Comparison of ENCODE assay signal across 25 cellular contexts in the genomic region with DNA sequence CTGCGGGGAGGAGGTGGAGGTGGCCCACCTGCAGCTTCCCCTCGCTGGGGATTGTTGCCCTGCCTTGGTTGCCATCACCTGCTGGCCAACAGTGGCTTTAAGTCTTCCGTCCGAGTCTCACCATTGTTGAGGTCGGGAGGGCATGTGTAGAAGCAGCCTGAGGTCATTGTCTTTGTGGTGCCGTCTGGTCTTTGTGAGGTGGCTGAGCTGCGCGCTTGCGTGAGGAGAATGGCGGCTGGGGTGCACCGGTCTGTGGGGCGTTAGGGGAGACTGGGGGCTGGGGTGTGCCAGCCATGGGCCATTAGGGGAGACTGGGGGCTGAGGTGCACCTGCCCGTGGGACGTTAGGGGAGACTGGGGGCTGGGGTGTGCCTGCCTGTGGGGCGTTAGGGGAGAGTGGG. TPM values are rescaled to one million over a fixed set of nuclear protein-coding genes. Genes with fewer than 3 reads are reported as not detected.
"Had no signal": no experiment of that assay in that cellular context is flagged by ENCODE, and none has a peak within 500 bp of the region (broad histone marks: within the 10 kb centered on the region; RNA-seq: fewer than 3 reads in every experiment).

No MANE protein-coding gene starts in this region.

- H3K9me3 ChIP-seq: colonic mucosa, pancreas, prostate gland, suprapubic skin, thyroid gland had no signal

- H3K27me3 Mint-ChIP-seq: naive thymus-derived CD4-positive, alpha-beta T cell; type B pancreatic cell had no signal

- H3K27ac Mint-ChIP-seq: naive thymus-derived CD4-positive, alpha-beta T cell; nephron progenitor cell; type B pancreatic cell had no signal

- ATAC-seq: naive thymus-derived CD4-positive, alpha-beta T cell; pancreas; sciatic nerve; stimulated activated naive CD8-positive, alpha-beta T cell treated with anti-CD3 and anti-CD28 coated beads, Interleukin-15, Interleukin-2, amounts not matched to agents 100 U/mL and 50 U/mL, for 24 hours had no signal

- H3K4me3 Mint-ChIP-seq: naive thymus-derived CD4-positive, alpha-beta T cell; nephron progenitor cell; type B pancreatic cell had no signal

- H3K4me1 ChIP-seq: colonic mucosa, pancreas, prostate gland, thyroid gland had no signal

- H3K4me3 ChIP-seq: colonic mucosa, hepatocyte, lung, pancreas, prostate gland, suprapubic skin, thyroid gland had no signal

- H3K27me3 ChIP-seq: colonic mucosa, hepatocyte, pancreas, suprapubic skin, thyroid gland had no signal

- H3K27ac ChIP-seq: colonic mucosa, hepatocyte, pancreas, suprapubic skin, thyroid gland had no signal

- H3K36me3 ChIP-seq: colonic mucosa, pancreas, prostate gland, thyroid gland had no signal

- H3K4me1 Mint-ChIP-seq: nephron progenitor cell had no signal

- DNase-seq: colonic mucosa; effector CD4-positive, alpha-beta T cell; foreskin melanocyte; head of caudate nucleus; kidney; left cardiac atrium; left ventricle myocardium superior; naive thymus-derived CD4-positive, alpha-beta T cell; nephron progenitor cell; nucleus accumbens; stimulated activated CD4-positive, alpha-beta T cell treated with anti-CD3 and anti-CD28 coated beads, Interleukin-2, amount 100 ng/mL, for 24 hours; stimulated activated CD4-positive, alpha-beta T cell treated with anti-CD3 and anti-CD28 coated beads, Interleukin-4, amount 100 ng/mL, for 4 hours; stimulated activated naive CD8-positive, alpha-beta T cell treated with anti-CD3 and anti-CD28 coated beads, Interleukin-15, Interleukin-2, amounts not matched to agents 100 U/mL and 50 U/mL, for 24 hours; thyroid gland had no signal

RNA-seq across cellular contexts. Expression of gene ZNF750, which starts 36.2 kb away (rescaled TPM):
- total RNA-seq: cerebellum; colonic mucosa; left cardiac atrium; mononuclear cell; naive thymus-derived CD4-positive, alpha-beta T cell; pancreas; renal cortical epithelial cell; sciatic nerve; skeletal muscle tissue had no signal
